10 cellular contexts compared by ENCODE assay signal in the genomic region with DNA sequence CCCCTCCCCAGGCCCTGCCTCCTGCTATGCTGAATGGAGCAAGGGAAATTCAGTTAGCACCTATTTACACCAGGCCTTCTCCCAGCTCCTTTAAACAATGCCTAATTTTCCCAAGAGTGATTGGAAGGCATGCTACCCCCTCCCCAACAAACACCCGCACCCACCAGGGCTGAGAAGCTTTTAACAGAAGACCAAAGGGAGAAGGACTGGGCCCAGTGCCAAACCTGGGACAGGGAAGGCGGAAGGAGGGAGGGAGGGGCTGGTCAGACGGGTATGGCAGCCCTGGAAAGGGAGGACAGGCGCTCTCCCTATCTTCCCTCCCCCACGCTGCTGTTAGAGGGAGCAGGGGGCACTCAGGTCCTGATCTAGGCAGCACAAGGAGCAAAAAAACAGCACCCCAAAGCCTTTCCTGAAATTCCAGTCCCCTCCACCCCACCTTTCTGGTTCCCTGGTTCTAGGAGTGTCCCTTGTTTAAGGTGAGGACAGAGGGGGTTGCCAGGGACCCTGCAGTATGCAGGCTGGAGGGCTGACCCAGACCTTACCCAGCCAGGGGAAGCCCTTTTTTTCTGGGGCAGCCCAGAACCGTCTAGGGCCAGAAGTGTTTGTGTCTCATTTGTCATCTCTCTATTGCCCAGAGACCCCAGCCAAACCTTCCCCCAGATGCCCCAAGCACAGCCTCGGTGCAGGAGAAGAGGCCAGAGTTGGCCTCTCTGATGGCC. TPM values are rescaled to one million over a fixed set of nuclear protein-coding genes. Genes with fewer than 3 reads are reported as not detected.
DNase-seq lines count a peak whose midpoint lies in the region; ATAC-seq and TF ChIP-seq lines count a peak whose summit lies in the region.
"Had no signal": no experiment of that assay in that cellular context is flagged by ENCODE, and none has a peak within 500 bp of the region (broad histone marks: within the 10 kb centered on the region; RNA-seq: fewer than 3 reads in every experiment).

No MANE protein-coding gene starts in this region.

- no peaks in the 10 kb centered on the region for H3K27me3 ChIP-seq in gastroesophageal sphincter

- H3K36me3 Mint-ChIP-seq in stimulated activated effector memory CD8-positive, alpha-beta T cell treated with anti-CD3 and anti-CD28 coated beads, Interleukin-12 subunit alpha, Interleukin-12 subunit beta, amount 100 ng/mL, for 72 hours = no peaks in the 10 kb centered on the region
- peaks cover 2% of the 10 kb centered on the region for H3K36me3 Mint-ChIP-seq in effector memory CD8-positive, alpha-beta T cell (ENCODE audit: insufficient read depth)
- H3K36me3 Mint-ChIP-seq: immature natural killer cell had no signal

- H3K9me3 ChIP-seq in gastroesophageal sphincter = no peaks in the 10 kb centered on the region

- peak overlapping the region; percentile 10 for H3K27ac Mint-ChIP-seq in stimulated activated effector memory CD8-positive, alpha-beta T cell treated with anti-CD3 and anti-CD28 coated beads, Interleukin-12 subunit alpha, Interleukin-12 subunit beta, amount 100 ng/mL, for 72 hours
- no peak overlapping the region for H3K27ac Mint-ChIP-seq in effector memory CD8-positive, alpha-beta T cell
- H3K27ac Mint-ChIP-seq: activated T-helper 1 cell treated with anti-CD3 and anti-CD28 coated beads, Interleukin-12 subunit alpha, Interleukin-12 subunit beta, Interleukin-2, Interleukin-4 antibody, amounts not matched to agents 30 ng/mL and 10 ng/mL and 1 ng/mL, durations not matched to agents 14 hours and 24 hours and 36 hours; immature natural killer cell had no signal

- H3K4me1 Mint-ChIP-seq in stimulated activated effector memory CD8-positive, alpha-beta T cell treated with anti-CD3 and anti-CD28 coated beads, Interleukin-12 subunit alpha, Interleukin-12 subunit beta, amount 100 ng/mL, for 72 hours = peaks cover 7% of the 10 kb centered on the region
- H3K4me1 Mint-ChIP-seq in effector memory CD8-positive, alpha-beta T cell (ENCODE audit: low read depth in 2 of 2) = peaks cover 4 to 9% of the 10 kb centered on the region in 2 donors

- no peaks in the 10 kb centered on the region for H3K36me3 ChIP-seq in gastroesophageal sphincter

- H3K27ac ChIP-seq in gastroesophageal sphincter = peak overlapping the region; percentile 64 to 95 (median 90)

- WGBS in gastroesophageal sphincter (ENCODE audit: low coverage in 1 of 2), 2 donors = 0 to 51% methylated on average over 2 to 3 of the region's 7 CpGs

- TF ChIP-seq POLR2A in gastroesophageal sphincter (IDR thresholded peaks at IDR 0.05) = no peak

- no peaks in the 10 kb centered on the region for H3K9me3 Mint-ChIP-seq in stimulated activated effector memory CD8-positive, alpha-beta T cell treated with anti-CD3 and anti-CD28 coated beads, Interleukin-12 subunit alpha, Interleukin-12 subunit beta, amount 100 ng/mL, for 72 hours
- H3K9me3 Mint-ChIP-seq in effector memory CD8-positive, alpha-beta T cell = no peaks in the 10 kb centered on the region
- H3K9me3 Mint-ChIP-seq: activated T-helper 1 cell treated with anti-CD3 and anti-CD28 coated beads, Interleukin-12 subunit alpha, Interleukin-12 subunit beta, Interleukin-2, Interleukin-4 antibody, amounts not matched to agents 30 ng/mL and 10 ng/mL and 1 ng/mL, durations not matched to agents 14 hours and 24 hours and 36 hours; immature natural killer cell had no signal

- peak; percentile 34 for DNase-seq in HT1080 (ENCODE audit: low read depth)
- DNase-seq in NCI-H748 treated with DMSO at 0.1 percent for 48 hours (lab: John Stamatoyannopoulos, UW) = peak; percentile 90
- DNase-seq in stimulated activated effector memory CD8-positive, alpha-beta T cell treated with anti-CD3 and anti-CD28 coated beads, Interleukin-12 subunit alpha, Interleukin-12 subunit beta, amount 100 ng/mL, for 72 hours (ENCODE audit: low spot score in 2 of 2) = no peak
- no peak for DNase-seq in activated CD8-positive, alpha-beta memory T cell treated with anti-CD3 and anti-CD28 coated beads for 24 hours
- no peak for DNase-seq in activated gamma-delta T cell (lab: John Stamatoyannopoulos, UW)
- DNase-seq in effector memory CD8-positive, alpha-beta T cell = no peak
- DNase-seq: immature natural killer cell had no signal

- H3K27me3 Mint-ChIP-seq in effector memory CD8-positive, alpha-beta T cell = peaks cover 7 to 26% of the 10 kb centered on the region in 2 donors

- H3K4me3 ChIP-seq in gastroesophageal sphincter = no peak overlapping the region

- TF ChIP-seq EP300 in gastroesophageal sphincter (IDR thresholded peaks at IDR 0.05) = no peak

- peaks cover 0 to 60% (median 4%) of the 10 kb centered on the region in 3 donors for H3K4me1 ChIP-seq in gastroesophageal sphincter

- TF ChIP-seq CTCF in gastroesophageal sphincter (IDR thresholded peaks at IDR 0.05) = no peak

- no peak overlapping the region for H3K4me3 Mint-ChIP-seq in stimulated activated effector memory CD8-positive, alpha-beta T cell treated with anti-CD3 and anti-CD28 coated beads, Interleukin-12 subunit alpha, Interleukin-12 subunit beta, amount 100 ng/mL, for 72 hours
- no peak overlapping the region for H3K4me3 Mint-ChIP-seq in effector memory CD8-positive, alpha-beta T cell
- H3K4me3 Mint-ChIP-seq: activated T-helper 1 cell treated with anti-CD3 and anti-CD28 coated beads, Interleukin-12 subunit alpha, Interleukin-12 subunit beta, Interleukin-2, Interleukin-4 antibody, amounts not matched to agents 30 ng/mL and 10 ng/mL and 1 ng/mL, durations not matched to agents 14 hours and 24 hours and 36 hours; immature natural killer cell had no signal

- ATAC-seq in gastroesophageal sphincter = no peak
- ATAC-seq in stimulated activated effector memory CD8-positive, alpha-beta T cell treated with anti-CD3 and anti-CD28 coated beads, Interleukin-12 subunit alpha, Interleukin-12 subunit beta, amount 100 ng/mL, for 72 hours = no peak
- ATAC-seq in effector memory CD8-positive, alpha-beta T cell (replicated peaks) = no peak

RNA-seq across cellular contexts. Expression of a gene that starts 2.4 kb away (rescaled TPM):
- total RNA-seq in HT1080 (2014; rRNA removed; shearing (Covaris generic)) = 199 and 204 TPM in 2 replicates
- polyA plus RNA-seq in HT1080 (2015; cell fraction: cytosol; rRNA removed) = 437 and 465 TPM in 2 replicates
- 593 and 647 TPM in 2 replicates for polyA plus RNA-seq in HT1080 (2015; cell fraction: nucleus; rRNA removed)
- 100 to 1,000 TPM in 3 of 4 donors, 10 to 100 TPM in 1; 72.0 to 565 (median 255) TPM for total RNA-seq in gastroesophageal sphincter
- polyA plus RNA-seq: immature natural killer cell had no signal

RNA-seq across cellular contexts. Expression of a gene that starts 41.7 kb away (rescaled TPM):
- total RNA-seq in HT1080 (2014; rRNA removed; shearing (Covaris generic)) = 358 and 373 TPM in 2 replicates
- 264 and 281 TPM in 2 replicates for polyA plus RNA-seq in HT1080 (2015; cell fraction: cytosol; rRNA removed)
- polyA plus RNA-seq in HT1080 (2015; cell fraction: nucleus; rRNA removed) = 286 and 299 TPM in 2 replicates
- 10 to 100 TPM in 3 of 4 donors, 1 to 10 TPM in 1; 4.7 to 73.5 (median 24.3) TPM for total RNA-seq in gastroesophageal sphincter

RNA-seq across cellular contexts. Expression of a gene that starts 58.5 kb away (rescaled TPM):
- total RNA-seq in HT1080 (2014; rRNA removed; shearing (Covaris generic)) = 0.13 TPM in 1 of 2 replicates, not detected in the other
- 0.03 and 0.21 TPM in 2 replicates for polyA plus RNA-seq in HT1080 (2015; cell fraction: cytosol; rRNA removed)
- polyA plus RNA-seq in HT1080 (2015; cell fraction: nucleus; rRNA removed) = 0.16 TPM in 1 of 2 replicates, not detected in the other
- 1 to 10 TPM in 3 of 4 donors, under 1 TPM in 1; 0.27 to 9.5 (median 1.5) TPM for total RNA-seq in gastroesophageal sphincter
- total RNA-seq: activated T-helper 1 cell treated with anti-CD3 and anti-CD28 coated beads, Interleukin-12 subunit alpha, Interleukin-12 subunit beta, Interleukin-2, Interleukin-4 antibody, amounts not matched to agents 30 ng/mL and 10 ng/mL and 1 ng/mL, durations not matched to agents 14 hours and 24 hours and 36 hours; NCI-H460 had no signal

Comparison
In these comparisons a context has a peak if more than half of its experiments do, and no peak if none do; other contexts are left out.
1. DNase-seq: peak in HT1080 (single experiment) and NCI-H748 treated with DMSO at 0.1 percent for 48 hours (single experiment); none in stimulated activated effector memory CD8-positive, alpha-beta T cell treated with anti-CD3 and anti-CD28 coated beads, Interleukin-12 subunit alpha, Interleukin-12 subunit beta, amount 100 ng/mL, for 72 hours (0 of 2), activated CD8-positive, alpha-beta memory T cell treated with anti-CD3 and anti-CD28 coated beads for 24 hours (single experiment), activated gamma-delta T cell (single experiment) and effector memory CD8-positive, alpha-beta T cell (0 of 3).